1 cellular context compared by ENCODE assay signal in the genomic region with DNA sequence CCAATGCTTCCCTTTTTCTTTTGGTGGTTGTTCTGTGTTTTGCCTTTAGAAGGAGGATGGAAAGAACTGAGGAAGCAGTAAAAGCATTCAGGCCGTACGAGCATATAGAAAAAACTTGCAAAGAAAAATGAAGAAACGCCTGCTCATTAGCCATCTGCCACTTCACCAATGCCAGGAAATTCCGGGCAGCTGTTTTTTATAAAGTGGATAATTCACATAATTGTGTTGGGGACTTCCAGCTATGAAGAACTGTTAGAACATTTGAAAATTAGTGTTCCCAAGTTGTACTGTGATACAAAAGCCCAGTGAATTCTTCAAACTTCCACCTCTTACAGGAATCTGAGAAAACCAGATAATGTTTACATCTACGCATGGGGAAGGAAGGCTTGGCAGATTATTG.
TF ChIP-seq lines count a peak whose summit lies in the region.

No MANE protein-coding gene starts in this region.

TF ChIP-seq in GM23338, 12 proteins besides CTCF, POLR2A, EP300 and RAD21:
- TF ChIP-seq, protein P1, sequence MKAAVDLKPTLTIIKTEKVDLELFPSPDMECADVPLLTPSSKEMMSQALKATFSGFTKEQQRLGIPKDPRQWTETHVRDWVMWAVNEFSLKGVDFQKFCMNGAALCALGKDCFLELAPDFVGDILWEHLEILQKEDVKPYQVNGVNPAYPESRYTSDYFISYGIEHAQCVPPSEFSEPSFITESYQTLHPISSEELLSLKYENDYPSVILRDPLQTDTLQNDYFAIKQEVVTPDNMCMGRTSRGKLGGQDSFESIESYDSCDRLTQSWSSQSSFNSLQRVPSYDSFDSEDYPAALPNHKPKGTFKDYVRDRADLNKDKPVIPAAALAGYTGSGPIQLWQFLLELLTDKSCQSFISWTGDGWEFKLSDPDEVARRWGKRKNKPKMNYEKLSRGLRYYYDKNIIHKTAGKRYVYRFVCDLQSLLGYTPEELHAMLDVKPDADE (IDR thresholded peaks at IDR 0.05): no peak
- TF ChIP-seq, protein P2, sequence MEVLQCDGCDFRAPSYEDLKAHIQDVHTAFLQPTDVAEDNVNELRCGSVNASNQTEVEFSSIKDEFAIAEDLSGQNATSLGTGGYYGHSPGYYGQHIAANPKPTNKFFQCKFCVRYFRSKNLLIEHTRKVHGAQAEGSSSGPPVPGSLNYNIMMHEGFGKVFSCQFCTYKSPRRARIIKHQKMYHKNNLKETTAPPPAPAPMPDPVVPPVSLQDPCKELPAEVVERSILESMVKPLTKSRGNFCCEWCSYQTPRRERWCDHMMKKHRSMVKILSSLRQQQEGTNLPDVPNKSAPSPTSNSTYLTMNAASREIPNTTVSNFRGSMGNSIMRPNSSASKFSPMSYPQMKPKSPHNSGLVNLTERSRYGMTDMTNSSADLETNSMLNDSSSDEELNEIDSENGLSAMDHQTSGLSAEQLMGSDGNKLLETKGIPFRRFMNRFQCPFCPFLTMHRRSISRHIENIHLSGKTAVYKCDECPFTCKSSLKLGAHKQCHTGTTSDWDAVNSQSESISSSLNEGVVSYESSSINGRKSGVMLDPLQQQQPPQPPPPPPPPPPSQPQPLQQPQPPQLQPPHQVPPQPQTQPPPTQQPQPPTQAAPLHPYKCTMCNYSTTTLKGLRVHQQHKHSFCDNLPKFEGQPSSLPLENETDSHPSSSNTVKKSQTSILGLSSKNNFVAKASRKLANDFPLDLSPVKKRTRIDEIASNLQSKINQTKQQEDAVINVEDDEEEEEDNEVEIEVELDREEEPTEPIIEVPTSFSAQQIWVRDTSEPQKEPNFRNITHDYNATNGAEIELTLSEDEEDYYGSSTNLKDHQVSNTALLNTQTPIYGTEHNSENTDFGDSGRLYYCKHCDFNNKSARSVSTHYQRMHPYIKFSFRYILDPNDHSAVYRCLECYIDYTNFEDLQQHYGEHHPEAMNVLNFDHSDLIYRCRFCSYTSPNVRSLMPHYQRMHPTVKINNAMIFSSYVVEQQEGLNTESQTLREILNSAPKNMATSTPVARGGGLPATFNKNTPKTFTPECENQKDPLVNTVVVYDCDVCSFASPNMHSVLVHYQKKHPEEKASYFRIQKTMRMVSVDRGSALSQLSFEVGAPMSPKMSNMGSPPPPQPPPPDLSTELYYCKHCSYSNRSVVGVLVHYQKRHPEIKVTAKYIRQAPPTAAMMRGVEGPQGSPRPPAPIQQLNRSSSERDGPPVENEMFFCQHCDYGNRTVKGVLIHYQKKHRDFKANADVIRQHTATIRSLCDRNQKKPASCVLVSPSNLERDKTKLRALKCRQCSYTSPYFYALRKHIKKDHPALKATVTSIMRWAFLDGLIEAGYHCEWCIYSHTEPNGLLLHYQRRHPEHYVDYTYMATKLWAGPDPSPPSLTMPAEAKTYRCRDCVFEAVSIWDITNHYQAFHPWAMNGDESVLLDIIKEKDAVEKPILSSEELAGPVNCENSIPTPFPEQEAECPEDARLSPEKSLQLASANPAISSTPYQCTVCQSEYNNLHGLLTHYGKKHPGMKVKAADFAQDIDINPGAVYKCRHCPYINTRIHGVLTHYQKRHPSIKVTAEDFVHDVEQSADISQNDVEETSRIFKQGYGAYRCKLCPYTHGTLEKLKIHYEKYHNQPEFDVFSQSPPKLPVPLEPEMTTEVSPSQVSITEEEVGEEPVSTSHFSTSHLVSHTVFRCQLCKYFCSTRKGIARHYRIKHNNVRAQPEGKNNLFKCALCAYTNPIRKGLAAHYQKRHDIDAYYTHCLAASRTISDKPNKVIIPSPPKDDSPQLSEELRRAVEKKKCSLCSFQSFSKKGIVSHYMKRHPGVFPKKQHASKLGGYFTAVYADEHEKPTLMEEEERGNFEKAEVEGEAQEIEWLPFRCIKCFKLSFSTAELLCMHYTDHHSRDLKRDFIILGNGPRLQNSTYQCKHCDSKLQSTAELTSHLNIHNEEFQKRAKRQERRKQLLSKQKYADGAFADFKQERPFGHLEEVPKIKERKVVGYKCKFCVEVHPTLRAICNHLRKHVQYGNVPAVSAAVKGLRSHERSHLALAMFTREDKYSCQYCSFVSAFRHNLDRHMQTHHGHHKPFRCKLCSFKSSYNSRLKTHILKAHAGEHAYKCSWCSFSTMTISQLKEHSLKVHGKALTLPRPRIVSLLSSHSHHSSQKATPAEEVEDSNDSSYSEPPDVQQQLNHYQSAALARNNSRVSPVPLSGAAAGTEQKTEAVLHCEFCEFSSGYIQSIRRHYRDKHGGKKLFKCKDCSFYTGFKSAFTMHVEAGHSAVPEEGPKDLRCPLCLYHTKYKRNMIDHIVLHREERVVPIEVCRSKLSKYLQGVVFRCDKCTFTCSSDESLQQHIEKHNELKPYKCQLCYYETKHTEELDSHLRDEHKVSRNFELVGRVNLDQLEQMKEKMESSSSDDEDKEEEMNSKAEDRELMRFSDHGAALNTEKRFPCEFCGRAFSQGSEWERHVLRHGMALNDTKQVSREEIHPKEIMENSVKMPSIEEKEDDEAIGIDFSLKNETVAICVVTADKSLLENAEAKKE (CRISPR knock-in tag; IDR thresholded peaks at IDR 0.05): no peak
- TF ChIP-seq REST (IDR thresholded peaks at IDR 0.05; ENCODE audit: unreplicated experiment) (no peak), STAT1 (IDR thresholded peaks at IDR 0.05; ENCODE audit: unreplicated experiment) (no peak)
TF ChIP-seq in GM23338: peak in this region for 0.
